ENCODE assay signal across 11 cellular contexts in the genomic region with DNA sequence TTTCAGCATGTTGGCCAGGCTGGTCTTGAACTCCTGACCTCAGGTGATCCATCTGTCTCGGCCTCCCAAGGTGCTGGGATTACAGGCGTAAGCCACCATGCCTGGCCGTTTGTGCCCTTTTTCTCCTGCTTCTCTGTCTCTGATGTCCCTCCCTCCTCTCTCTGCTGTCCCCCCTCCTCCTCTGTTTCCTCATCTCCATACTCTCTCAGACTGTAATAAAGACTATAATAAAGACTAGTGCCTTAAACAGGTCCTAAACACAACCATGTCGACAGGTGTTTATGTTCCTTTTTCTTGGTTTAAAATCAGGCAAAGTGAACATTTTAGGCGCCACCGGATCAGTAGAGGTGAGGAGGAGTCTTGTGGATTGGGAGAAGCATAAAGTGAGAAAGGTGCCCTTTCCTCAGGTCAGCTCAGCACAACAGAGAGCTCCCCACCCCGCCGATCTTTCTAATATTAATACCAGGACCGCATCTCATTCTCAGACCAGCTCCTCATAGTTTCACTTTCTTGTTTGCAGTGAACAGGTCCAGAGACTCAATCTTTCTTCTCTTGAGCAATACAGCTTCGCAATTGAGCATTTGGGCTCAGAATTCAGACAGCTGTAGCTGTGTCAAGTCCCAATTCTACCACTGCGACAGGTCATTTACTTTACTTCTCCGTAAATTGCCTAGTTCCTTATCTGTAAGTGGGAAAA. TPM values are rescaled to one million over a fixed set of nuclear protein-coding genes. Genes with fewer than 3 reads are reported as not detected.
DNase-seq lines count a peak whose midpoint lies in the region; ATAC-seq, FAIRE-seq and TF ChIP-seq lines count a peak whose summit lies in the region.
"Had no signal": no experiment of that assay in that cellular context is flagged by ENCODE, and none has a peak within 500 bp of the region (broad histone marks: within the 10 kb centered on the region; RNA-seq: fewer than 3 reads in every experiment).

No MANE protein-coding gene starts in this region.

- H3K4me1 ChIP-seq in Loucy (ENCODE audit: insufficient read depth, low read length, poor library complexity, severe bottlenecking) = peaks cover 3% of the 10 kb centered on the region
- H3K4me1 ChIP-seq: suprapubic skin had no signal

- H3K9me2 ChIP-seq in Loucy (replicated peaks; ENCODE audit: low read depth, low read length) = no peaks in the 10 kb centered on the region

- H3F3A ChIP-seq in Loucy (ENCODE audit: low read depth) = no peaks in the 10 kb centered on the region

- peak overlapping the region; percentile 98 for H2AFZ ChIP-seq in Loucy (ENCODE audit: low read length)

- peaks cover 4% of the 10 kb centered on the region for H3K27me3 ChIP-seq in Loucy (ENCODE audit: insufficient read depth, low read length, poor library complexity, severe bottlenecking)
- H3K27me3 ChIP-seq in dorsolateral prefrontal cortex = peaks cover 0 to 11% (median 0%) of the 10 kb centered on the region in 45 donors

- H3K4me2 ChIP-seq in Loucy (ENCODE audit: low read depth, low read length, poor library complexity, severe bottlenecking) = peak overlapping the region; percentile 61

- H3K79me2 ChIP-seq in Loucy (ENCODE audit: insufficient read depth, low read length) = no peaks in the 10 kb centered on the region

- H3K9me3 ChIP-seq in Loucy (ENCODE audit: insufficient read depth, low read depth, low read length) = no peaks in the 10 kb centered on the region
- H3K9me3 ChIP-seq: suprapubic skin had no signal

- no peak overlapping the region for H3K27ac ChIP-seq in dorsolateral prefrontal cortex
- H3K27ac ChIP-seq: suprapubic skin had no signal

- intact Hi-C loops in dorsolateral prefrontal cortex (cut with DNase I) = no loop called here

- no peak for TF ChIP-seq CTCF in Loucy (conservative IDR thresholded peaks at IDR 0.05; ENCODE audit: low read length)
- no peak for TF ChIP-seq CTCF in dorsolateral prefrontal cortex (IDR thresholded peaks at IDR 0.05 in 54 of 56, conservative IDR thresholded peaks at IDR 0.05 in 2 of 56; ENCODE audit: low read depth in 1 of 56, partially characterized antibody in 56 of 56)

- H3K4me3 ChIP-seq in Loucy (ENCODE audit: low read length, poor library complexity, severe bottlenecking) (peak overlapping the region; percentile 63), dorsolateral prefrontal cortex (no peak overlapping the region)
- H3K4me3 ChIP-seq: suprapubic skin had no signal

- peak overlapping the region; percentile 24 for H3K9ac ChIP-seq in Loucy (ENCODE audit: low read depth, low read length, poor library complexity, severe bottlenecking)

- no peaks in the 10 kb centered on the region for H3K36me3 ChIP-seq in Loucy (ENCODE audit: insufficient read depth, low read length)
- H3K36me3 ChIP-seq: suprapubic skin had no signal

- DNase-seq in GM18507 (ENCODE audit: extremely low spot score, insufficient read length, low read depth) (no peak), left lobe of liver (ENCODE audit: low spot score) (no peak), mucosa of gallbladder (ENCODE audit: low spot score) (no peak), AG20443 (ENCODE audit: low spot score) (no peak), dorsolateral prefrontal cortex (no peak)
- no peak for DNase-seq in activated CD4-positive, alpha-beta T cell treated with anti-CD3 and anti-CD28 coated beads for 4 hours
- DNase-seq: left cardiac atrium had no signal

- peak; percentile 72 for FAIRE-seq in GM18507 (lab: Jason Lieb, UNC)
- FAIRE-seq: H1 had no signal

- H4K20me1 ChIP-seq in Loucy (ENCODE audit: insufficient read depth, low read length, poor library complexity, severe bottlenecking) = no peaks in the 10 kb centered on the region

- peak; percentile 88 for ATAC-seq in GM21825 (IDR thresholded peaks at IDR 0.05; ENCODE audit: unreplicated experiment)
- peak; percentile 94 for ATAC-seq in left lobe of liver

RNA-seq across cellular contexts. Expression of a gene that starts 23.7 kb away (rescaled TPM):
- total RNA-seq in left lobe of liver (18.2 TPM), mucosa of gallbladder (21.6 TPM), dorsolateral prefrontal cortex (10 to 100 TPM; 24.5 to 64.1 (median 41.0) TPM)

RNA-seq across cellular contexts. Expression of a gene that starts 24.4 kb away (rescaled TPM):
- 0.58 TPM for total RNA-seq in left lobe of liver
- 1.8 TPM for total RNA-seq in mucosa of gallbladder
- 1 to 10 TPM; 2.4 to 9.5 (median 5.9) TPM for total RNA-seq in dorsolateral prefrontal cortex
